Comparison of ENCODE assay signal across 8 cellular contexts in the genomic region with DNA sequence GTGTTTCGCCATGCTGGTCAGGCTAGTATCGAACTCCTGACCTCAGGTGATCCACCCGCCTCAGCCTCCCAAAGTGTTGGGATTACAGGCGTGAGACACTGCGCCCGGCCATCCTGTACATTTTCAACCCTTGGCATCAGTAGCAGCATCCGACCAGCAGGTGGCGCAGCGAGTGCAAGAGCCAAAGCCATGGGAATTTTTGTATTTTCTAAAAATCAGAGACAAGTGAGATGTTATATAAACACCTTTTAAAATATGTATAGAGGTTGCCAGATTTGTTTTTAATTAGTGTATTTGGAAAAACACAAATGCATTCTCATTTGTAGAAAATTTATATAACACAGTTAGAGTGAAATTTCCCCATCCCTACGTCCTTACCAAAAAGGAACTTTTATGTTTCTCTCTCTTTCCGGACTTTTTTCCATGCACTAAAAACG. TPM values are rescaled to one million over a fixed set of nuclear protein-coding genes. Genes with fewer than 3 reads are reported as not detected.
A peak's percentile ranks its signal among the peaks of the same experiment; 100 is the strongest.
DNase-seq lines count a peak whose midpoint lies in the region; ATAC-seq and TF ChIP-seq lines count a peak whose summit lies in the region.

No MANE protein-coding gene starts in this region.

- CTCF ChIA-PET in BJ (lab: Yijun Ruan, JAX): interaction anchor here (0.6 to 7.0 kb wide), 34 partner anchors 9 to 251 kb away, joined by 3 to 83 read pairs (median 4); a partner anchor contains a TSS

- peak; percentile 88 for TF ChIP-seq CTCF in BJ (IDR thresholded peaks at IDR 0.05; ENCODE audit: insufficient read depth, low read depth, low read length)
- peak; percentile 94 to 95 for TF ChIP-seq CTCF in left lung (IDR thresholded peaks at IDR 0.05)

- H3K4me3 ChIP-seq in BJ (ENCODE audit: low read depth, low read length) (no peak overlapping the region), left lung (no peak overlapping the region)

- no peak overlapping the region for H3K27ac ChIP-seq in left lung

- DNase-seq in BJ (ENCODE audit: low read depth) (no peak), NCI-H2171 treated with DMSO at 0.1 percent for 48 hours (lab: John Stamatoyannopoulos, UW) (peak; percentile 51), cerebellar cortex (ENCODE audit: low spot score) (peak; percentile 62), left lung (peak; percentile 78 to 94)
- peak; percentile 80 for DNase-seq in activated CD4-positive, CD25-positive, alpha-beta regulatory T cell treated with anti-CD3 and anti-CD28 coated beads, Interleukin-2, amount 50 U/mL, for 72 hours
- peak; percentile 56 to 80 for DNase-seq in stimulated activated CD4-positive, alpha-beta T cell treated with anti-CD3 and anti-CD28 coated beads, Interleukin-4, amount 100 ng/mL, for 4 hours

- POLR2A ChIA-PET in BJ (lab: Charles Lee): no interaction called here

- H3K36me3 ChIP-seq in BJ (ENCODE audit: control insufficient read depth, insufficient read depth, low read length) (no peaks in the 10 kb centered on the region), left lung (no peaks in the 10 kb centered on the region)

- intact Hi-C loops in left lung (cut with DNase I): loop anchor here in 1 of 2 donors (5.0 to 10.0 kb wide), 2 partner anchors 87 to 194 kb away; no protein-coding TSS in a partner anchor

- peaks cover 7 to 24% of the 10 kb centered on the region in 2 donors for H3K4me1 ChIP-seq in left lung

- H3K27me3 ChIP-seq in BJ (ENCODE audit: control insufficient read depth, insufficient read depth, low read length) (no peaks in the 10 kb centered on the region), left lung (no peaks in the 10 kb centered on the region)

- H3K9me3 ChIP-seq in left lung: no peaks in the 10 kb centered on the region

- ATAC-seq in GM21619 (IDR thresholded peaks at IDR 0.05; ENCODE audit: unreplicated experiment): peak; percentile 33
- ATAC-seq in left lung: peak; percentile 85
- no peak for ATAC-seq in GM18520 (IDR thresholded peaks at IDR 0.05; ENCODE audit: unreplicated experiment)

RNA-seq across cellular contexts. Expression of a gene that starts 36.8 kb away (rescaled TPM):
- polyA plus RNA-seq in BJ (2011; rRNA removed): not detected in 2 replicates
- not detected in 2 replicates for polyA minus RNA-seq in BJ (2011; rRNA and poly(A)+ RNA removed)
- total RNA-seq in left lung: under 1 TPM in 1 of 2 donors, not detected in 1; 0.26 TPM

RNA-seq across cellular contexts. Expression of a gene that starts 52.4 kb away (rescaled TPM):
- polyA plus RNA-seq in BJ (2011; rRNA removed): 16.4 and 30.1 TPM in 2 replicates
- polyA minus RNA-seq in BJ (2011; rRNA and poly(A)+ RNA removed): 8.7 and 13.0 TPM in 2 replicates
- 10 to 100 TPM; 12.4 to 23.1 TPM for total RNA-seq in left lung
